In the genomic region with DNA sequence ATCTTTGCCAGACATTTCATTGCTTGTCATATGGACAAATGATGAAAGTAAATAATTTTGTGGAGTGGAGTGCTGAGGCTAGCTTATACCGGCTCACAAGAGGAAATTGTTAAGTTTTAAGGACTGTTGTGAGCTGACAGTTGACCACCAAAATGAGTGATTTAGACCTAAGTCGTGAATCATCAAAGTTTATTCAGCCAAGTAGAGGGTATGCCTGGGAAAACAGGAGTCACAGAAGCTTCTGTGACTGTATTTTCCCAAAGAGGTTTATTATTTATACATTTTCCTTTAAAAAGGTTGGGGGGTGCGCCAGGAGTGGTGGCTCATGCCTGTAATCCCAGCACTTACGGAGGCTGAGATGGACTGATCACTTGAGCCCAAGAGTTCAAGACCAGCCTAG, we compare ENCODE assay signal across 19 cellular contexts.
"Had no signal": no experiment of that assay in that cellular context is flagged by ENCODE, and none has a peak within 500 bp of the region (broad histone marks: within the 10 kb centered on the region; RNA-seq: fewer than 3 reads in every experiment).

No MANE protein-coding gene starts in this region.

- H3K27ac Mint-ChIP-seq: activated CD8-positive, alpha-beta T cell treated with anti-CD3 and anti-CD28 coated beads for 36 hours; activated T-cell treated with anti-CD3 and anti-CD28 coated beads, Interleukin-2, amount 50 U/mL, for 72 hours; nephron progenitor cell; stimulated activated naive B cell treated with anti-CD40 and anti-IgM and Interleukin-4, amounts not matched to agents 10 μg/mL and 1 μg/mL and 100 μg/mL, for 72 hours had no signal

- H3K27me3 Mint-ChIP-seq: activated CD8-positive, alpha-beta T cell treated with anti-CD3 and anti-CD28 coated beads for 36 hours had no signal

- H3K4me3 ChIP-seq: ascending aorta, coronary artery, hepatocyte, psoas muscle had no signal

- H3K36me3 Mint-ChIP-seq: stimulated activated naive B cell treated with anti-CD40 and anti-IgM and Interleukin-4, amounts not matched to agents 10 μg/mL and 1 μg/mL and 100 μg/mL, for 72 hours had no signal

- DNase-seq: activated CD4-positive, alpha-beta T cell treated with anti-CD3 and anti-CD28 coated beads for 4 hours; activated CD8-positive, alpha-beta memory T cell treated with anti-CD3 and anti-CD28 coated beads, Interleukin-2, amount 50 U/mL, for 4 hours; activated CD8-positive, alpha-beta T cell treated with anti-CD3 and anti-CD28 coated beads for 36 hours; activated naive CD4-positive, alpha-beta T cell; activated T-cell treated with anti-CD3 and anti-CD28 coated beads, Interleukin-2, amount 50 U/mL, for 72 hours; caudate nucleus; effector memory CD4-positive, alpha-beta T cell; kidney; nephron progenitor cell; psoas muscle; stimulated activated CD4-positive, alpha-beta T cell treated with anti-CD3 and anti-CD28 coated beads, Interleukin-2, amount 100 ng/mL, for 24 hours; stimulated activated naive B cell treated with anti-CD40 and anti-IgM and Interleukin-4, amounts not matched to agents 10 μg/mL and 1 μg/mL and 100 μg/mL, for 72 hours; substantia nigra; trophoblast cell; WERI-Rb-1 had no signal

- H3K4me3 Mint-ChIP-seq: activated CD8-positive, alpha-beta T cell treated with anti-CD3 and anti-CD28 coated beads for 36 hours; activated T-cell treated with anti-CD3 and anti-CD28 coated beads, Interleukin-2, amount 50 U/mL, for 72 hours; nephron progenitor cell; stimulated activated naive B cell treated with anti-CD40 and anti-IgM and Interleukin-4, amounts not matched to agents 10 μg/mL and 1 μg/mL and 100 μg/mL, for 72 hours had no signal

- H3K4me1 Mint-ChIP-seq: nephron progenitor cell had no signal

- H3K9me3 Mint-ChIP-seq: activated CD8-positive, alpha-beta T cell treated with anti-CD3 and anti-CD28 coated beads for 36 hours; activated T-cell treated with anti-CD3 and anti-CD28 coated beads, Interleukin-2, amount 50 U/mL, for 72 hours; nephron progenitor cell had no signal

- ATAC-seq: activated CD8-positive, alpha-beta T cell treated with anti-CD3 and anti-CD28 coated beads for 36 hours; activated T-cell treated with anti-CD3 and anti-CD28 coated beads, Interleukin-2, amount 50 U/mL, for 72 hours; psoas muscle; sciatic nerve; stimulated activated naive B cell treated with anti-CD40 and anti-IgM and Interleukin-4, amounts not matched to agents 10 μg/mL and 1 μg/mL and 100 μg/mL, for 72 hours had no signal
